Comparison of ENCODE assay signal across 15 cellular contexts in genomic region chr7:2198206-2198605, GRCh38. TPM values are rescaled to one million over a fixed set of nuclear protein-coding genes. Genes with fewer than 3 reads are reported as not detected.
DNase-seq lines count a peak whose midpoint lies in the region; TF ChIP-seq lines count a peak whose summit lies in the region.
"Had no signal": no experiment of that assay in that cellular context is flagged by ENCODE, and none has a peak within 500 bp of the region (broad histone marks: within the 10 kb centered on the region; RNA-seq: fewer than 3 reads in every experiment).

No MANE protein-coding gene starts in this region.

- H3K4me3 ChIP-seq in coronary artery: no peak overlapping the region
- H3K4me3 ChIP-seq: uterus had no signal

- no peak overlapping the region for H3K27ac ChIP-seq in coronary artery
- H3K27ac ChIP-seq: epithelial cell of prostate, uterus had no signal

- DNase-seq in DMS79 treated with DMSO at 0.1 percent for 48 hours (lab: John Stamatoyannopoulos, UW) (peak; percentile 94), NCI-H128 (lab: John Stamatoyannopoulos, UW; ENCODE audit: unreplicated experiment) (peak; percentile 50), NCI-H774 (lab: John Stamatoyannopoulos, UW) (peak; percentile 85), mesenteric fat pad (ENCODE audit: low spot score) (peak; percentile 88), UCSD-AML1 (lab: John Stamatoyannopoulos, UW; ENCODE audit: unreplicated experiment) (no peak), coronary artery (ENCODE audit: low spot score) (no peak)
- DNase-seq in stimulated activated CD4-positive, alpha-beta T cell treated with anti-CD3 and anti-CD28 coated beads, Interleukin-4, amount 100 ng/mL, for 4 hours: no peak
- DNase-seq: activated CD4-positive, alpha-beta memory T cell treated with anti-CD3 and anti-CD28 coated beads for 36 hours; amniotic stem cell; EL; midbrain; NCI-H1694 treated with DMSO at 0.1 percent for 48 hours; stimulated activated naive CD4-positive, alpha-beta T cell treated with Interleukin-2 at 50 U/mL for 16 hours; uterus had no signal

- TF ChIP-seq CTCF in coronary artery (IDR thresholded peaks at IDR 0.05): no peak

RNA-seq across cellular contexts. Expression of gene MAD1L1, which starts 34.5 kb away (rescaled TPM):
- 32.2 TPM for total RNA-seq in mesenteric fat pad

RNA-seq across cellular contexts. Expression of gene MRM2, which starts 43.8 kb away (rescaled TPM):
- total RNA-seq in mesenteric fat pad: 19.7 TPM

RNA-seq across cellular contexts. Expression of gene NUDT1, which starts 43.8 kb away (rescaled TPM):
- total RNA-seq in mesenteric fat pad: 16.3 TPM

Comparison
In these comparisons a context has a peak if more than half of its experiments do, and no peak if none do; other contexts are left out.
1. DNase-seq: peak in DMS79 treated with DMSO at 0.1 percent for 48 hours (single experiment), NCI-H128 (single experiment), NCI-H774 (single experiment) and mesenteric fat pad (single experiment); none in UCSD-AML1 (single experiment), stimulated activated CD4-positive, alpha-beta T cell treated with anti-CD3 and anti-CD28 coated beads, Interleukin-4, amount 100 ng/mL, for 4 hours (0 of 2) and coronary artery (single experiment).